8 cellular contexts compared by ENCODE assay signal in the genomic region with DNA sequence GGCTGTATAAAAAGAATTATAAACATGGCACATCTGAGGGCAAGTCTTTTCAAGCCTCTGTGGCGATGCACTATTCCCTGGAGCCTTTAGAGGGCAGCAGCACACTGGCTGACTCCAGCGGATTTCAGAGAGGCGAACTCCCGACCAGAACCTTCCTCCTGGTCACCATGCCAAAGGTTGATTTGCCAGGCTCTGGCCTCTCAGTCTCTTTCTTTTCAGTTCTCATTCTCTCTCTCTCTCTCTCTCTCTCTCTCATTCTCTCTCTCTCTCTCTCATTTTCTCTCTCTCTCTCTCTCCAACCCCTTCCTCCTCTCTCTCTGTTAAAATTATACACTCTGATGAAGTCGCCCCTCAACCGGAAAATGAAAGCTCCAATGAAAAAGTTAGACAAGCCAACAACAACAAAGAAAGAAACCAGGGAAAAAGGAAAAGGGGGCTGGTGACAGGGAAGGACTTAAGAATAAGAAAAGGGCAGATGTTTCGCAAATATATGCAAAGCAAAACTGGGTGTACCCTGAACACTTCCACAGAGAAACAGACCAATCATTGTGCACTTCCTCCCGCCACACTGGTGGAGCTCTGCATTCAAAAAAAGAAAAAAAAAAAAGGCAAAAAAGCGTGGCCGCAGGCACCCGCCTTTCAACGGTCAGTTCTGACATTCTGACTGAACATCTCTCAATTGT.
DNase-seq lines count a peak whose midpoint lies in the region; ATAC-seq and TF ChIP-seq lines count a peak whose summit lies in the region.

No MANE protein-coding gene starts in this region.

- no peaks in the 10 kb centered on the region for H3K9me3 Mint-ChIP-seq in activated naive CD8-positive, alpha-beta T cell treated with anti-CD3 and anti-CD28 coated beads for 36 hours

- H3K4me1 Mint-ChIP-seq in activated naive CD8-positive, alpha-beta T cell treated with anti-CD3 and anti-CD28 coated beads for 36 hours, result peaks cover 7% of the 10 kb centered on the region

- no peaks in the 10 kb centered on the region for H3K27me3 Mint-ChIP-seq in activated naive CD8-positive, alpha-beta T cell treated with anti-CD3 and anti-CD28 coated beads for 36 hours

- H3K27me3 ChIP-seq in tibial artery, result no peaks in the 10 kb centered on the region

- peaks cover 3% of the 10 kb centered on the region for H3K36me3 Mint-ChIP-seq in activated naive CD8-positive, alpha-beta T cell treated with anti-CD3 and anti-CD28 coated beads for 36 hours

- peak overlapping the region; percentile 52 to 53 for H3K4me3 ChIP-seq in tibial artery

- H3K4me3 Mint-ChIP-seq in activated naive CD8-positive, alpha-beta T cell treated with anti-CD3 and anti-CD28 coated beads for 36 hours, result peak overlapping the region; percentile 65

- peak overlapping the region; percentile 58 to 59 for H3K27ac ChIP-seq in tibial artery

- peaks cover 0 to 27% (median 11%) of the 10 kb centered on the region in 4 donors for H3K4me1 ChIP-seq in tibial artery

- H3K9me3 ChIP-seq in tibial artery, result no peaks in the 10 kb centered on the region

- H3K27ac Mint-ChIP-seq in activated naive CD8-positive, alpha-beta T cell treated with anti-CD3 and anti-CD28 coated beads for 36 hours, result no peak overlapping the region

- ATAC-seq in GM21576 (IDR thresholded peaks at IDR 0.05; ENCODE audit: unreplicated experiment) (peak; percentile 82), Right ventricle myocardium inferior (peak; percentile 80)

- peaks cover 11 to 18% (median 12%) of the 10 kb centered on the region in 3 donors for H3K36me3 ChIP-seq in tibial artery

- DNase-seq in EH (ENCODE audit: low read depth) (peak; percentile 87), LHCN-M2 (ENCODE audit: low read depth) (peak; percentile 86), SKM-1 treated with dmso at 0.1 percent for 144 hours (lab: John Stamatoyannopoulos, UW; ENCODE audit: unreplicated experiment) (peak; percentile 21), Right ventricle myocardium inferior (ENCODE audit: missing footprints) (peak; percentile 76), pons (ENCODE audit: low spot score) (peak; percentile 96), tibial artery (peak; percentile 78 to 86)
- DNase-seq in activated naive CD8-positive, alpha-beta T cell treated with anti-CD3 and anti-CD28 coated beads for 36 hours, result peak; percentile 65

- TF ChIP-seq CTCF in tibial artery (IDR thresholded peaks at IDR 0.05), result peak; percentile 90 to 98

- intact Hi-C loops in Right ventricle myocardium inferior (cut with DNase I) (loop anchor here (1.0 to 10.0 kb wide), 4 partner anchors 68 to 701 kb away; no protein-coding TSS in a partner anchor), tibial artery (cut with DNase I; ENCODE audit: low total_unique reads) (loop anchor here (5.0 to 10.0 kb wide), 3 partner anchors 241 to 1313 kb away; no protein-coding TSS in a partner anchor)

Comparison
In these comparisons a context has a peak if more than half of its experiments do, and no peak if none do; other contexts are left out.
1. Peak in every context shown above with its lines: DNase-seq, ATAC-seq, H3K4me3 ChIP-seq and H3K27ac ChIP-seq.
2. DNase-seq: peak in every context shown above with its lines; median percentile 96 in pons; 87 in EH; 86 in LHCN-M2; 82 in tibial artery; 76 in Right ventricle myocardium inferior; 65 in activated naive CD8-positive, alpha-beta T cell treated with anti-CD3 and anti-CD28 coated beads for 36 hours; 21 in SKM-1 treated with dmso at 0.1 percent for 144 hours.